ENCODE assay signal across 20 cellular contexts in the genomic region with DNA sequence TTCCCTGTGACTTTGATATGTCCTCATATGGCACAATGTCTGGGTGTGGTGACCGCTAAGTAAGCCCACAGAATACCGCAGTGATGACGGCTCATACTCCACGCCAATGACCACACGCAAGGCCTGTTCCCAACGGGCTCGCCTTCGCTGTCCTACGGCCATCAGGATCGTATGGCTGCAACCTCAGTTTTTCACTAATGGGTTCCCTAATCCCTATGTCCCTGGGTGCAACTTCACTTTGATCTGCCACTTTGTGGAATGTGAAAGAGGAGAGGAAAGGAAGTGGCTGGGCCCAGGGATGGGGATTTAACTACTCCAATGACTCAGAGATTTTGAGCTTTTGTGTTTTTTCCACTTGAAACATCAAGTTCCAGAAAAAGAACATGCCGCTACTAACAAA.
DNase-seq lines count a peak whose midpoint lies in the region; ATAC-seq and TF ChIP-seq lines count a peak whose summit lies in the region.
"Had no signal": no experiment of that assay in that cellular context is flagged by ENCODE, and none has a peak within 500 bp of the region (broad histone marks: within the 10 kb centered on the region; RNA-seq: fewer than 3 reads in every experiment).

No MANE protein-coding gene starts in this region.

- no peaks in the 10 kb centered on the region for H3K27me3 ChIP-seq in effector memory CD4-positive, alpha-beta T cell (replicated peaks; ENCODE audit: control insufficient read depth, insufficient read depth, low read length, poor library complexity, severe bottlenecking)
- H3K27me3 ChIP-seq: gastroesophageal sphincter, pancreas had no signal

- no peak for TF ChIP-seq CTCF in Calu3 (IDR thresholded peaks at IDR 0.05; ENCODE audit: unreplicated experiment)
- TF ChIP-seq CTCF in nephron (IDR thresholded peaks at IDR 0.05; ENCODE audit: unreplicated experiment in 3 of 3), result no peak

- CTCF ChIA-PET in Calu3 (lab: Charles Lee), result interaction anchor here (1.0 kb wide), 1 partner anchor 36 kb away, joined by 3 read pairs; no protein-coding TSS in a partner anchor

- intact Hi-C loops in Calu3 (cut with micrococcal nuclease; ENCODE audit: unreplicated experiment), result no loop called here

- peaks cover 9% of the 10 kb centered on the region for H3K4me1 Mint-ChIP-seq in Calu3 (ENCODE audit: low read depth, unreplicated experiment)
- peaks cover 9% of the 10 kb centered on the region for H3K4me1 Mint-ChIP-seq in nephron
- H3K4me1 Mint-ChIP-seq: B cell had no signal

- H3K27me3 Mint-ChIP-seq in Calu3 (ENCODE audit: unreplicated experiment), result no peaks in the 10 kb centered on the region
- peaks cover 16% of the 10 kb centered on the region for H3K27me3 Mint-ChIP-seq in nephron (ENCODE audit: low read depth)

- ATAC-seq in esophagus mucosa (peak; percentile 59), HG02610 (IDR thresholded peaks at IDR 0.05; ENCODE audit: unreplicated experiment) (no peak), HG03469 (IDR thresholded peaks at IDR 0.05; ENCODE audit: unreplicated experiment) (no peak)
- ATAC-seq: gastroesophageal sphincter, pancreas had no signal

- no peak overlapping the region for H3K27ac Mint-ChIP-seq in Calu3 (ENCODE audit: unreplicated experiment)
- peak overlapping the region in 2 of 3 experiments; percentile 18 to 34 for H3K27ac Mint-ChIP-seq in nephron
- H3K27ac Mint-ChIP-seq: activated T-helper 2 cell treated with anti-CD3 and anti-CD28 coated beads, Interferon-gamma antibody, Interleukin-2, Interleukin-4, amounts not matched to agents 10 μg/mL and 5 μg/mL and 100 μg/mL, durations not matched to agents 14 hours and 24 hours and 36 hours; B cell; endodermal cell had no signal

- no peak overlapping the region for H3K4me3 Mint-ChIP-seq in Calu3 (ENCODE audit: low read depth, unreplicated experiment)
- H3K4me3 Mint-ChIP-seq in nephron, result no peak overlapping the region
- H3K4me3 Mint-ChIP-seq: B cell, endodermal cell had no signal

- DNase-seq in Calu3, result peak; percentile 53
- DNase-seq in LHCN-M2 (ENCODE audit: low read depth), result peak; percentile 66
- no peak for DNase-seq in effector memory CD4-positive, alpha-beta T cell
- DNase-seq in activated T-cell treated with anti-CD3 and anti-CD28 coated beads, Interleukin-2, amount 50 U/mL, for 1 hour, result no peak
- DNase-seq: activated CD4-positive, CD25-positive, alpha-beta regulatory T cell treated with anti-CD3 and anti-CD28 coated beads, Interleukin-2, amount 50 U/mL, for 72 hours; endodermal cell; GF-D8; left ventricle myocardium inferior; NCI-H2029; NCI-H526; OCI-M1; pancreas had no signal

- H3K9me3 Mint-ChIP-seq in Calu3 (ENCODE audit: low read depth, unreplicated experiment) (peaks cover 6% of the 10 kb centered on the region), nephron (peaks cover 11% of the 10 kb centered on the region)
- H3K9me3 Mint-ChIP-seq: activated T-helper 2 cell treated with anti-CD3 and anti-CD28 coated beads, Interferon-gamma antibody, Interleukin-2, Interleukin-4, amounts not matched to agents 10 μg/mL and 5 μg/mL and 100 μg/mL, durations not matched to agents 14 hours and 24 hours and 36 hours; endodermal cell had no signal

- no peaks in the 10 kb centered on the region for H3K36me3 ChIP-seq in effector memory CD4-positive, alpha-beta T cell (ENCODE audit: control insufficient read depth, insufficient read depth, low read length)
- H3K36me3 ChIP-seq: gastroesophageal sphincter, left ventricle myocardium inferior, pancreas, thoracic aorta had no signal

- no peak overlapping the region for H3K27ac ChIP-seq in effector memory CD4-positive, alpha-beta T cell (ENCODE audit: insufficient read depth, low read length, poor library complexity, severe bottlenecking)
- H3K27ac ChIP-seq: gastroesophageal sphincter, left ventricle myocardium inferior, pancreas, thoracic aorta had no signal

- H3K9me3 ChIP-seq in effector memory CD4-positive, alpha-beta T cell (ENCODE audit: control insufficient read depth, low read length), result no peaks in the 10 kb centered on the region
- H3K9me3 ChIP-seq: gastroesophageal sphincter, pancreas had no signal

- no peak overlapping the region for H3K4me3 ChIP-seq in effector memory CD4-positive, alpha-beta T cell (ENCODE audit: insufficient read depth, low read depth, low read length, poor library complexity, severe bottlenecking)
- H3K4me3 ChIP-seq: gastroesophageal sphincter, left ventricle myocardium inferior, pancreas, thoracic aorta had no signal

- H3K4me1 ChIP-seq in effector memory CD4-positive, alpha-beta T cell (ENCODE audit: control insufficient read depth, insufficient read depth, low read length, poor library complexity, severe bottlenecking), result no peaks in the 10 kb centered on the region
- H3K4me1 ChIP-seq: gastroesophageal sphincter, left ventricle myocardium inferior, pancreas had no signal

- no peaks in the 10 kb centered on the region for H3K36me3 Mint-ChIP-seq in Calu3 (ENCODE audit: insufficient read depth, unreplicated experiment)
- H3K36me3 Mint-ChIP-seq in nephron (ENCODE audit: low read depth), result no peaks in the 10 kb centered on the region

- BruUV-seq in Calu3 (replicated peaks; lab: Mats Ljungman, UMichigan), result no TSS peak

Comparison
In these comparisons a context has a peak if more than half of its experiments do, and no peak if none do; other contexts are left out.
1. DNase-seq: peak in Calu3 (single experiment) and LHCN-M2 (single experiment); none in effector memory CD4-positive, alpha-beta T cell (0 of 3) and activated T-cell treated with anti-CD3 and anti-CD28 coated beads, Interleukin-2, amount 50 U/mL, for 1 hour (single experiment).